27 cellular contexts compared by ENCODE assay signal in genomic region chr3:121542924-121543323, GRCh38. TPM values are rescaled to one million over a fixed set of nuclear protein-coding genes. Genes with fewer than 3 reads are reported as not detected.
A peak's percentile ranks its signal among the peaks of the same experiment; 100 is the strongest.
DNase-seq lines count a peak whose midpoint lies in the region; ATAC-seq and TF ChIP-seq lines count a peak whose summit lies in the region.
"Had no signal": no experiment of that assay in that cellular context is flagged by ENCODE, and none has a peak within 500 bp of the region (broad histone marks: within the 10 kb centered on the region; RNA-seq: fewer than 3 reads in every experiment).

No MANE protein-coding gene starts in this region.

- H3K27ac Mint-ChIP-seq in neural crest cell (ENCODE audit: unreplicated experiment): no peak overlapping the region
- H3K27ac Mint-ChIP-seq: GM23338, H9, IgD-negative memory B cell had no signal

- peaks cover 17% of the 10 kb centered on the region for H3K4me1 Mint-ChIP-seq in neural crest cell

- H2AFZ ChIP-seq in SK-N-SH (ENCODE audit: low read depth) (peak overlapping the region; percentile 17; the same call in 1 of the 2 replicates), Loucy (ENCODE audit: low read length) (no peak overlapping the region)
- H2AFZ ChIP-seq: GM23338, PC-9 had no signal

- H3K4me3 ChIP-seq in SK-N-SH (ENCODE audit: low read depth in 2 of 2, low read length in 1 of 2): no peak overlapping the region
- H3K4me3 ChIP-seq in Loucy (ENCODE audit: low read length, poor library complexity, severe bottlenecking): peak overlapping the region; percentile 13
- H3K4me3 ChIP-seq in choroid plexus epithelial cell (ENCODE audit: low read depth, low read length): no peak overlapping the region
- H3K4me3 ChIP-seq: GM23338, PC-9 had no signal

- TF ChIP-seq RAD21 in SK-N-SH (IDR thresholded peaks at IDR 0.05; ENCODE audit: low read length): no peak

- H3K27me3 ChIP-seq in SK-N-SH (ENCODE audit: insufficient read depth) (no peaks in the 10 kb centered on the region), Loucy (ENCODE audit: insufficient read depth, low read length, poor library complexity, severe bottlenecking) (no peaks in the 10 kb centered on the region)

- CTCF ChIA-PET in SK-N-SH (lab: Yijun Ruan, JAX): no interaction called here

- H3K27ac ChIP-seq in SK-N-SH (ENCODE audit: low read depth in 2 of 2, low read length in 1 of 2): no peak overlapping the region
- H3K27ac ChIP-seq: PC-9 had no signal

- H4K20me1 ChIP-seq in SK-N-SH (ENCODE audit: insufficient read depth): no peaks in the 10 kb centered on the region
- peaks cover 10% of the 10 kb centered on the region for H4K20me1 ChIP-seq in Loucy (ENCODE audit: insufficient read depth, low read length, poor library complexity, severe bottlenecking)

- H3K36me3 Mint-ChIP-seq in neural crest cell (ENCODE audit: low read depth): no peaks in the 10 kb centered on the region

- no peak overlapping the region for H3K4me2 ChIP-seq in SK-N-SH
- H3K4me2 ChIP-seq in Loucy (ENCODE audit: low read depth, low read length, poor library complexity, severe bottlenecking): peak overlapping the region; percentile 33
- H3K4me2 ChIP-seq: GM23338, PC-9 had no signal

- H3K9ac ChIP-seq in SK-N-SH: no peak overlapping the region
- no peak overlapping the region for H3K9ac ChIP-seq in Loucy (ENCODE audit: low read depth, low read length, poor library complexity, severe bottlenecking)

- POLR2A ChIA-PET in SK-N-SH (lab: Yijun Ruan, JAX): no interaction called here

- intact Hi-C loops in posterior vena cava (cut with DNase I): no loop called here

- DNase-seq in SK-N-SH (no peak), choroid plexus epithelial cell (ENCODE audit: low read depth) (peak; percentile 3), neural crest cell (ENCODE audit: low read depth, low spot score) (no peak), posterior vena cava (ENCODE audit: low spot score) (no peak), occipital lobe (lab: John Stamatoyannopoulos, UW) (no peak)
- DNase-seq: DMS153; DND-41; H9; MV-4-11; NCI-H1105 treated with DMSO at 0.1 percent for 48 hours; NCI-H146; NCI-H1930; NCI-H2107; NCI-H524; NCI-H748 treated with DMSO at 0.1 percent for 48 hours; NK-92 treated with Interleukin-12 subunit alpha and Interleukin-12 subunit beta, amount 100 ng/mL, for 24 hours; PC-9; Right ventricle myocardium superior; RPMI8226; SW 1271 had no signal

- H3K36me3 ChIP-seq in SK-N-SH (replicated peaks in 1 of 2; ENCODE audit: control insufficient read depth in 1 of 2, insufficient read depth in 2 of 2, low read length in 1 of 2): no peaks in the 10 kb centered on the region
- H3K36me3 ChIP-seq in Loucy (ENCODE audit: insufficient read depth, low read length): peaks cover 10% of the 10 kb centered on the region

- H3K9me2 ChIP-seq in SK-N-SH (no peaks in the 10 kb centered on the region), Loucy (replicated peaks; ENCODE audit: low read depth, low read length) (no peaks in the 10 kb centered on the region)

- H3K79me2 ChIP-seq in SK-N-SH (ENCODE audit: insufficient read depth): peaks cover 37% of the 10 kb centered on the region
- peaks cover 72% of the 10 kb centered on the region for H3K79me2 ChIP-seq in Loucy (ENCODE audit: insufficient read depth, low read length)

- H3K4me3 Mint-ChIP-seq in neural crest cell: peak overlapping the region; percentile 71
- H3K4me3 Mint-ChIP-seq: GM23338, H9 had no signal

- TF ChIP-seq EP300 in SK-N-SH (IDR thresholded peaks at IDR 0.05; ENCODE audit: borderline replicate concordance in 1 of 2, low read depth in 1 of 2, low read length in 1 of 2): no peak

- ATAC-seq in SK-N-SH treated with all-trans-retinoic acid at 6 μM for 48 hours: no peak
- no peak for ATAC-seq in GM19463 (IDR thresholded peaks at IDR 0.05; ENCODE audit: unreplicated experiment)
- ATAC-seq: GM23338 had no signal

- peaks cover 13% of the 10 kb centered on the region for H3F3A ChIP-seq in SK-N-SH (replicated peaks; ENCODE audit: insufficient read depth)
- H3F3A ChIP-seq in Loucy (ENCODE audit: low read depth): no peaks in the 10 kb centered on the region

- TF ChIP-seq CTCF in SK-N-SH (IDR thresholded peaks at IDR 0.05) (no peak), Loucy (conservative IDR thresholded peaks at IDR 0.05; ENCODE audit: low read length) (no peak), choroid plexus epithelial cell (conservative IDR thresholded peaks at IDR 0.05; ENCODE audit: low read depth, low read length) (no peak), neural crest cell (conservative IDR thresholded peaks at IDR 0.05) (no peak)

- H3K9me3 Mint-ChIP-seq in neural crest cell: no peaks in the 10 kb centered on the region
- H3K9me3 Mint-ChIP-seq: GM23338, H9, IgD-negative memory B cell had no signal

- no peaks in the 10 kb centered on the region for H3K27me3 Mint-ChIP-seq in neural crest cell (ENCODE audit: low read depth)
- H3K27me3 Mint-ChIP-seq: IgD-negative memory B cell had no signal

- H3K4me1 ChIP-seq in SK-N-SH (ENCODE audit: control insufficient read depth in 1 of 2, insufficient read depth in 2 of 2, low read depth in 1 of 2, low read length in 1 of 2): peaks cover 0 to 6% of the 10 kb centered on the region in 2 experiments; a peak in 2 of 4 replicates
- peaks cover 34% of the 10 kb centered on the region for H3K4me1 ChIP-seq in Loucy (ENCODE audit: insufficient read depth, low read length, poor library complexity, severe bottlenecking)

- no peaks in the 10 kb centered on the region for H3K9me3 ChIP-seq in SK-N-SH
- no peaks in the 10 kb centered on the region for H3K9me3 ChIP-seq in Loucy (ENCODE audit: insufficient read depth, low read depth, low read length)

TF ChIP-seq in SK-N-SH, 30 proteins besides CTCF, POLR2A, EP300 and RAD21:
- TF ChIP-seq YY1 (IDR thresholded peaks at IDR 0.05; ENCODE audit: low read depth) (no peak), TCF12 (IDR thresholded peaks at IDR 0.05) (no peak), GATA2 (CRISPR knock-in tag; IDR thresholded peaks at IDR 0.05) (no peak), JUND (IDR thresholded peaks at IDR 0.05) (no peak), MAX (IDR thresholded peaks at IDR 0.05; ENCODE audit: low read depth) (no peak), USF1 (IDR thresholded peaks at IDR 0.05; ENCODE audit: borderline replicate concordance, low read depth) (no peak), SIN3A (IDR thresholded peaks at IDR 0.05; ENCODE audit: borderline replicate concordance, low read depth, low read length) (no peak), FOXM1 (IDR thresholded peaks at IDR 0.05; ENCODE audit: low read depth) (no peak)

TF ChIP-seq in SK-N-SH treated with all-trans-retinoic acid at 6 μM for 48 hours, 23 proteins besides CTCF, POLR2A, EP300 and RAD21 (continues in another document):
- no peak for TF ChIP-seq PATZ1 (CRISPR knock-in tag; IDR thresholded peaks at IDR 0.05; ENCODE audit: borderline replicate concordance)
- TF ChIP-seq TSHZ2 (CRISPR knock-in tag; IDR thresholded peaks at IDR 0.05): no peak
- no peak for TF ChIP-seq ZFP30 (CRISPR knock-in tag; IDR thresholded peaks at IDR 0.05)
- no peak for TF ChIP-seq ISL1 (CRISPR knock-in tag; IDR thresholded peaks at IDR 0.05)

RNA-seq across cellular contexts. Expression of gene POLQ, which starts 2.9 kb away (rescaled TPM):
- polyA plus RNA-seq in SK-N-SH (2012; rRNA removed): 1.4 and 2.6 TPM in 2 replicates
- 1.7 TPM in 2 replicates for polyA plus RNA-seq in SK-N-SH (2012; cell fraction: cytosol; rRNA removed)
- 3.0 and 5.8 TPM in 2 replicates for polyA plus RNA-seq in SK-N-SH (2012; cell fraction: nucleus; rRNA removed)
- total RNA-seq in neural crest cell: 16.9 and 17.8 TPM in 2 replicates
- total RNA-seq in posterior vena cava: under 1 TPM; 0.23 to 0.48 TPM
- total RNA-seq in occipital lobe: 1.7 TPM
- polyA plus RNA-seq: IgD-negative memory B cell had no signal

RNA-seq across cellular contexts. Expression of gene ARGFX, which starts 24.8 kb away (rescaled TPM):
- not detected in 2 replicates for polyA plus RNA-seq in SK-N-SH (2012; rRNA removed)
- polyA plus RNA-seq in SK-N-SH (2012; cell fraction: cytosol; rRNA removed): not detected in 2 replicates
- not detected in 2 replicates for polyA plus RNA-seq in SK-N-SH (2012; cell fraction: nucleus; rRNA removed)
- total RNA-seq in neural crest cell: not detected in 2 replicates
- not detected for total RNA-seq in posterior vena cava
- not detected for total RNA-seq in occipital lobe
- total RNA-seq: A172, GM23338, H9, PC-9, Right ventricle myocardium superior had no signal
- polyA plus RNA-seq: BJ, GM23338, IgD-negative memory B cell had no signal

RNA-seq across cellular contexts. Expression of gene FBXO40, which starts 50.3 kb away (rescaled TPM):
- not detected in 2 replicates for polyA plus RNA-seq in SK-N-SH (2012; rRNA removed)
- polyA plus RNA-seq in SK-N-SH (2012; cell fraction: cytosol; rRNA removed): not detected in 2 replicates
- not detected in 2 replicates for polyA plus RNA-seq in SK-N-SH (2012; cell fraction: nucleus; rRNA removed)
- total RNA-seq in neural crest cell: not detected in 2 replicates
- total RNA-seq in posterior vena cava: 1 to 10 TPM in 1 of 2 donors, under 1 TPM in 1; 0.83 to 1.5 TPM
- 0.31 TPM for total RNA-seq in occipital lobe
- total RNA-seq: PC-9 had no signal
- polyA plus RNA-seq: BJ, GM23338 had no signal
